ENCODE assay signal across 8 cellular contexts in genomic region chr5:151771259-151772028, GRCh38. TPM values are rescaled to one million over a fixed set of nuclear protein-coding genes. Genes with fewer than 3 reads are reported as not detected.
A peak's percentile ranks its signal among the peaks of the same experiment; 100 is the strongest.
DNase-seq lines count a peak whose midpoint lies in the region; ATAC-seq and TF ChIP-seq lines count a peak whose summit lies in the region.

Gene G3BP1 (plus strand): TSS chr5:151771954. CDS start chr5:151786621, 14,667 bp downstream.

- peaks cover 42% of the 10 kb centered on the region for H3K4me1 ChIP-seq in lower lobe of right lung

- intact Hi-C loops in lower lobe of right lung (cut with DNase I) = no loop called here

- H3K27me3 ChIP-seq in lower lobe of right lung (ENCODE audit: low read depth) = no peaks in the 10 kb centered on the region

- ATAC-seq in GM19468 (IDR thresholded peaks at IDR 0.05; ENCODE audit: extremely low read depth, unreplicated experiment) (peak; percentile 80), lower lobe of right lung (peak; percentile 96)

- no peaks in the 10 kb centered on the region for H3K36me3 ChIP-seq in lower lobe of right lung

- H3K27ac ChIP-seq in lower lobe of right lung = peak within 1 kb of the TSS; percentile 100

- DNase-seq in COLO829 (ENCODE audit: low spot score) (peak; percentile 98), HS-5 (ENCODE audit: low read depth) (peak; percentile 100), lower lobe of right lung (peak; percentile 100)
- DNase-seq in NK-92 treated with Interleukin-12 subunit alpha and Interleukin-12 subunit beta, amount 100 ng/mL, for 24 hours (lab: John Stamatoyannopoulos, UW) = peak; percentile 99
- peak; percentile 96 for DNase-seq in activated CD8-positive, alpha-beta memory T cell treated with anti-CD3 and anti-CD28 coated beads for 24 hours
- peak; percentile 100 for DNase-seq in effector CD4-positive, alpha-beta T cell
- DNase-seq in stimulated activated CD4-positive, alpha-beta T cell treated with anti-CD3 and anti-CD28 coated beads, TNF-alpha, amount 100 ng/mL, for 24 hours (ENCODE audit: low read depth in 3 of 3) = peak; percentile 95 to 99 (median 99)

- TF ChIP-seq CTCF in lower lobe of right lung (IDR thresholded peaks at IDR 0.05) = peak; percentile 57

- H3K9me3 ChIP-seq in lower lobe of right lung = no peaks in the 10 kb centered on the region

- peak within 1 kb of the TSS; percentile 81 for H3K4me3 ChIP-seq in lower lobe of right lung

RNA-seq across cellular contexts. Expression of gene G3BP1, which starts in this region (rescaled TPM):
- total RNA-seq in lower lobe of right lung = 148 TPM

Comparison
In these comparisons a context has a peak if more than half of its experiments do, and no peak if none do; other contexts are left out.
1. Peak in every context shown above with its lines: DNase-seq, ATAC-seq, H3K4me3 ChIP-seq and H3K27ac ChIP-seq.